ENCODE assay signal across 22 cellular contexts in genomic region chr10:10684972-10685371, GRCh38.
A peak's percentile ranks its signal among the peaks of the same experiment; 100 is the strongest.
DNase-seq lines count a peak whose midpoint lies in the region; ATAC-seq, FAIRE-seq and TF ChIP-seq lines count a peak whose summit lies in the region.
"Had no signal": no experiment of that assay in that cellular context is flagged by ENCODE, and none has a peak within 500 bp of the region (broad histone marks: within the 10 kb centered on the region; RNA-seq: fewer than 3 reads in every experiment).

No MANE protein-coding gene starts in this region.

- peaks cover 2 to 3% of the 10 kb centered on the region in 2 donors for H3K36me3 Mint-ChIP-seq in stimulated activated naive B cell treated with anti-CD40 and anti-IgM and Interleukin-4, amounts not matched to agents 10 μg/mL and 1 μg/mL and 100 μg/mL, for 72 hours
- H3K36me3 Mint-ChIP-seq: CD4-positive, CD25-positive, alpha-beta regulatory T cell; CD8-positive, alpha-beta T cell had no signal

- WGBS in GM12878 (ENCODE audit: insufficient coverage, insufficient replicate concordance, low lambda C conversion rate, missing lambda C conversion rate) = 41% methylated on average over 4 of the region's 4 CpGs

- POLR2A ChIA-PET in GM12878 (lab: Charles Lee) = no interaction called here

- H3K9me3 ChIP-seq in GM12878 (replicated peaks; ENCODE audit: control insufficient read depth, insufficient read depth, low read length) (peaks cover 1% of the 10 kb centered on the region; the same call in 2 of the 3 replicates), WERI-Rb-1 (ENCODE audit: severe bottlenecking) (no peaks in the 10 kb centered on the region)
- H3K9me3 ChIP-seq: BLaER1, Caco-2 had no signal

- peaks cover 3 to 12% of the 10 kb centered on the region in 2 donors for H3K9me3 Mint-ChIP-seq in stimulated activated naive B cell treated with anti-CD40 and anti-IgM and Interleukin-4, amounts not matched to agents 10 μg/mL and 1 μg/mL and 100 μg/mL, for 72 hours

- H3K27ac ChIP-seq in KMS-11 = peak overlapping the region; percentile 75
- no peak overlapping the region for H3K27ac ChIP-seq in GM12878 (ENCODE audit: control insufficient read depth, insufficient read depth)
- H3K27ac ChIP-seq in WERI-Rb-1 = no peak overlapping the region
- H3K27ac ChIP-seq: 22Rv1, BLaER1, C4-2B, GM23248 had no signal

- peaks cover 4 to 17% of the 10 kb centered on the region in 2 donors for H3K27me3 Mint-ChIP-seq in stimulated activated naive B cell treated with anti-CD40 and anti-IgM and Interleukin-4, amounts not matched to agents 10 μg/mL and 1 μg/mL and 100 μg/mL, for 72 hours
- H3K27me3 Mint-ChIP-seq: CD4-positive, CD25-positive, alpha-beta regulatory T cell had no signal

- H3K4me3 Mint-ChIP-seq in stimulated activated naive B cell treated with anti-CD40 and anti-IgM and Interleukin-4, amounts not matched to agents 10 μg/mL and 1 μg/mL and 100 μg/mL, for 72 hours = no peak overlapping the region
- H3K4me3 Mint-ChIP-seq: B cell; CD4-positive, CD25-positive, alpha-beta regulatory T cell; CD8-positive, alpha-beta T cell had no signal

- H2AFZ ChIP-seq in KMS-11 (ENCODE audit: low read depth) = peak overlapping the region; percentile 73
- no peak overlapping the region; the same call in 1 of the 2 replicates for H2AFZ ChIP-seq in GM12878 (ENCODE audit: control insufficient read depth, low read depth, low read length)
- H2AFZ ChIP-seq: GM23248 had no signal

- no peak for DNase-seq in GM12891 (ENCODE audit: insufficient read length, low spot score)
- no peak for DNase-seq in GM12878 (ENCODE audit: low read depth, low spot score)
- no peak for DNase-seq in stimulated activated naive B cell treated with anti-CD40 and anti-IgM and Interleukin-4, amounts not matched to agents 10 μg/mL and 1 μg/mL and 100 μg/mL, for 72 hours
- DNase-seq in NCI-H128 (lab: John Stamatoyannopoulos, UW; ENCODE audit: unreplicated experiment) = no peak
- DNase-seq in WERI-Rb-1 = no peak
- DNase-seq: Caco-2; CD4-positive, CD25-positive, alpha-beta regulatory T cell; CD8-positive, alpha-beta T cell; DMS153; DND-41; GM23248; H7 had no signal

- H3K4me1 ChIP-seq in KMS-11 (ENCODE audit: low read depth, poor library complexity, severe bottlenecking) (peaks cover 49% of the 10 kb centered on the region), GM12878 (ENCODE audit: control insufficient read depth, insufficient read depth, low read length) (0 out of 2 replicates have a peak, but pooled peaks cover 4% of the 10 kb centered on the region)
- H3K4me1 ChIP-seq: BLaER1 had no signal

- H3K4me1 Mint-ChIP-seq in stimulated activated naive B cell treated with anti-CD40 and anti-IgM and Interleukin-4, amounts not matched to agents 10 μg/mL and 1 μg/mL and 100 μg/mL, for 72 hours = peaks cover 5 to 7% of the 10 kb centered on the region in 2 donors
- H3K4me1 Mint-ChIP-seq: B cell; CD4-positive, CD25-positive, alpha-beta regulatory T cell had no signal

- H3K27ac Mint-ChIP-seq in stimulated activated naive B cell treated with anti-CD40 and anti-IgM and Interleukin-4, amounts not matched to agents 10 μg/mL and 1 μg/mL and 100 μg/mL, for 72 hours = no peak overlapping the region
- H3K27ac Mint-ChIP-seq: B cell; CD4-positive, CD25-positive, alpha-beta regulatory T cell; CD8-positive, alpha-beta T cell had no signal

- H3K4me2 ChIP-seq in KMS-11 (peak overlapping the region; percentile 86), GM12878 (ENCODE audit: control insufficient read depth, insufficient read depth) (0 out of 2 replicates have a peak overlapping the region, but pooled peaks have one; percentile 22)
- H3K4me2 ChIP-seq: BLaER1 had no signal

- intact Hi-C loops in GM12878 (cut with micrococcal nuclease; ENCODE audit: unreplicated experiment) = no loop called here

- in situ Hi-C loops in GM12878 (cut with MboI) = no loop called here

- H3K9ac ChIP-seq in KMS-11 = peak overlapping the region; percentile 37; the same call in 1 of the 2 replicates
- no peak overlapping the region for H3K9ac ChIP-seq in GM12878 (ENCODE audit: control insufficient read depth, insufficient read depth, low read length)
- H3K9ac ChIP-seq: BLaER1, GM23248 had no signal

- CTCF ChIA-PET in GM12878 (lab: Yijun Ruan, JAX) = no interaction called here

- SMC1A ChIA-PET in GM12878 (lab: Charles Lee; ENCODE audit: uncharacterized antibody, unreplicated experiment) = no interaction called here

- FAIRE-seq in GM12891 (lab: Jason Lieb, UNC) = peak; percentile 47
- no peak for FAIRE-seq in GM12878 (lab: Jason Lieb, UNC)
- FAIRE-seq: A204.1, G401.6, H1 had no signal

- TF ChIP-seq POLR2A in GM12891 (IDR thresholded peaks at IDR 0.05; ENCODE audit: low read depth, low read length) = no peak
- no peak for TF ChIP-seq POLR2A in GM12878 (IDR thresholded peaks at IDR 0.05; ENCODE audit: low read depth, low read length)

- H3K36me3 ChIP-seq in KMS-11 (ENCODE audit: insufficient read depth) (no peaks in the 10 kb centered on the region), GM12878 (ENCODE audit: control insufficient read depth in 2 of 2, insufficient read depth in 2 of 2, low read length in 1 of 2) (no peaks in the 10 kb centered on the region), WERI-Rb-1 (no peaks in the 10 kb centered on the region)
- H3K36me3 ChIP-seq: BLaER1 had no signal

- H3K79me2 ChIP-seq in KMS-11 (ENCODE audit: insufficient read depth, low read depth) (no peaks in the 10 kb centered on the region), GM12878 (ENCODE audit: control insufficient read depth, insufficient read depth, low read length) (no peaks in the 10 kb centered on the region)

- ATAC-seq in GM12878 (no peak), HG03439 (IDR thresholded peaks at IDR 0.05; ENCODE audit: unreplicated experiment) (no peak)
- peak; percentile 48 to 56 for ATAC-seq in stimulated activated naive B cell treated with anti-CD40 and anti-IgM and Interleukin-4, amounts not matched to agents 10 μg/mL and 1 μg/mL and 100 μg/mL, for 72 hours (replicated peaks)
- ATAC-seq: CD8-positive, alpha-beta T cell; HCT116 had no signal

- no TSS peak for BruUV-seq in GM12878 (replicated peaks; lab: Mats Ljungman, UMichigan)

- TF ChIP-seq CTCF in KMS-11 (conservative IDR thresholded peaks at IDR 0.05; ENCODE audit: low read depth, low read length) = no peak
- TF ChIP-seq CTCF in GM12878 (IDR thresholded peaks at IDR 0.05 in 2 of 3, conservative IDR thresholded peaks at IDR 0.05 in 1 of 3; ENCODE audit: control insufficient read depth in 2 of 3, extremely low read depth in 1 of 3, insufficient read depth in 1 of 3, low read depth in 3 of 3, low read length in 3 of 3) = no peak
- no peak for TF ChIP-seq CTCF in WERI-Rb-1 (IDR thresholded peaks at IDR 0.05; ENCODE audit: low read depth, low read length)

- RAD21 ChIA-PET in GM12878 (lab: Charles Lee; ENCODE audit: unreplicated experiment) = interaction anchor here (1.4 kb wide), 1 partner anchor 9 kb away, joined by 3 read pairs; no protein-coding TSS in a partner anchor

- H3K4me3 ChIP-seq in KMS-11 (IDR thresholded peaks at IDR 0.05; ENCODE audit: insufficient read depth, low read depth, low read length) = no peak overlapping the region
- no peak overlapping the region for H3K4me3 ChIP-seq in GM12878
- H3K4me3 ChIP-seq in WERI-Rb-1 (ENCODE audit: low read depth, low read length) = no peak overlapping the region
- H3K4me3 ChIP-seq: BLaER1, GM23248 had no signal

- no peak for TF ChIP-seq RAD21 in GM12878 (IDR thresholded peaks at IDR 0.05; ENCODE audit: insufficient read depth, low read depth, low read length)

- H3K27me3 ChIP-seq in KMS-11 (ENCODE audit: insufficient read depth, low read depth) = no peaks in the 10 kb centered on the region
- no peaks in the 10 kb centered on the region for H3K27me3 ChIP-seq in GM12878 (replicated peaks in 1 of 2; ENCODE audit: control insufficient read depth in 2 of 2, insufficient read depth in 2 of 2, low read length in 1 of 2)
- H3K27me3 ChIP-seq in WERI-Rb-1 (ENCODE audit: insufficient read depth, low read depth, severe bottlenecking) = no peaks in the 10 kb centered on the region
- H3K27me3 ChIP-seq: BLaER1 had no signal

- no peaks in the 10 kb centered on the region for H4K20me1 ChIP-seq in KMS-11 (ENCODE audit: insufficient read depth)
- H4K20me1 ChIP-seq in GM12878 (ENCODE audit: control insufficient read depth, insufficient read depth) = no peaks in the 10 kb centered on the region
- H4K20me1 ChIP-seq: BLaER1 had no signal

- TF ChIP-seq EP300 in GM12878 (IDR thresholded peaks at IDR 0.05; ENCODE audit: borderline replicate concordance in 1 of 2, control insufficient read depth in 1 of 2, low read depth in 2 of 2, low read length in 2 of 2) = no peak

TF ChIP-seq in GM12891, 5 proteins besides CTCF, POLR2A, EP300 and RAD21:
- TF ChIP-seq POLR2AphosphoS5 (IDR thresholded peaks at IDR 0.05; ENCODE audit: low read depth, low read length) (no peak), POU2F2 (IDR thresholded peaks at IDR 0.05; ENCODE audit: low read depth, low read length) (no peak), PAX5 (IDR thresholded peaks at IDR 0.05; ENCODE audit: insufficient read depth, low read length, severe bottlenecking) (no peak)

TF ChIP-seq in GM12878, 131 proteins besides CTCF, POLR2A, EP300 and RAD21 (continues in another document):
- TF ChIP-seq POLR2AphosphoS2 (IDR thresholded peaks at IDR 0.05; ENCODE audit: low read depth, low read length) (no peak), PAX5 (IDR thresholded peaks at IDR 0.05; ENCODE audit: borderline replicate concordance, low read depth, low read length) (no peak), RAD51 (IDR thresholded peaks at IDR 0.05) (no peak), YY1 (IDR thresholded peaks at IDR 0.05; ENCODE audit: low read depth, low read length) (no peak)

Comparison
In these comparisons a context has a peak if more than half of its experiments do, and no peak if none do; other contexts are left out.
1. ATAC-seq: peak in stimulated activated naive B cell treated with anti-CD40 and anti-IgM and Interleukin-4, amounts not matched to agents 10 μg/mL and 1 μg/mL and 100 μg/mL, for 72 hours (2 of 2); none in GM12878 (single experiment) and HG03439 (single experiment).